ENCODE assay signal across 1 cellular context in the genomic region with DNA sequence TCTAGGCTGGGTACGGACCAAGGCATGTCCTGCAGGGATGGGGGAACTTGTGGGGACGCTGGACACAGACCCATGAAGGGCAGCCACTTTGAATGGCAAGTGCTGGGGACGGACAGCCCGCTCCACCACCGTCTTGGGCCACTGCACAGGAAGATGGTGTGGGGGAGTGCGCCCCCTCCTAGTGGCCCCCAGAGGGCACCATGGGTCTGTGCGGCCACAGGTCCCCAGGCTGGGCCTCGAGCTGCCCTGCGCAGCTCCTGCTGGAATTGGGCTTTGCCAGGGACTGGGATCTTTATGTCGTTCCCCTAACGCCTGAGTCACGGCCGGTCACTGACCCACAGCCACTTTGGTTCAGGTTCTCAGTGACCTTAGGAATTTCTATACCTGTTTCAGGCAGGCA.
TF ChIP-seq lines count a peak whose summit lies in the region.

No MANE protein-coding gene starts in this region.

TF ChIP-seq in SK-N-SH, 30 proteins besides CTCF, POLR2A, EP300 and RAD21:
- no peak for TF ChIP-seq RCOR1 (IDR thresholded peaks at IDR 0.05; ENCODE audit: low read length)
- peak; percentile 9; the same call in 1 of the 2 replicates for TF ChIP-seq NRF1 (IDR thresholded peaks at IDR 0.05; ENCODE audit: low read depth, low read length)
- no peak for TF ChIP-seq RFX5 (IDR thresholded peaks at IDR 0.05; ENCODE audit: low read length)
- peak; percentile 64 for TF ChIP-seq SMC3 (IDR thresholded peaks at IDR 0.05; ENCODE audit: low read depth, low read length)
